In genomic region chr2:187261705-187262104, GRCh38 we compare ENCODE assay signal across 31 cellular contexts.
"Had no signal": no experiment of that assay in that cellular context is flagged by ENCODE, and none has a peak within 500 bp of the region (broad histone marks: within the 10 kb centered on the region; RNA-seq: fewer than 3 reads in every experiment).

No MANE protein-coding gene starts in this region.

- H3K27me3 Mint-ChIP-seq: progenitor cell of endocrine pancreas; stimulated activated memory B cell treated with anti-CD40 and anti-IgM and Interleukin-4, amounts not matched to agents 10 μg/mL and 1 μg/mL and 100 μg/mL, for 72 hours; stimulated activated naive CD8-positive, alpha-beta T cell treated with anti-CD3 and anti-CD28 coated beads, Interleukin-15, amount 100 ng/mL, for 72 hours; type B pancreatic cell had no signal

- H2AFZ ChIP-seq: neural progenitor cell, parathyroid adenoma had no signal

- H3K27me3 ChIP-seq: neural progenitor cell, ovary, spleen, suprapubic skin, testis, tibial artery, transverse colon, upper lobe of right lung, uterus had no signal

- H3K79me2 ChIP-seq: parathyroid adenoma had no signal

- H3K4me1 ChIP-seq: neural progenitor cell, parathyroid adenoma, psoas muscle, spleen, suprapubic skin, testis, tibial artery, transverse colon, upper lobe of right lung, uterus had no signal

- H3K27ac ChIP-seq: neural progenitor cell, ovary, parathyroid adenoma, psoas muscle, skin epidermis, spleen, suprapubic skin, testis, tibial artery, transverse colon, upper lobe of right lung, uterus had no signal

- DNase-seq: natural killer cell; occipital lobe; ovary; posterior cingulate gyrus; psoas muscle; right cardiac atrium; spleen; stimulated activated CD4-positive, alpha-beta T cell treated with anti-CD3 and anti-CD28 coated beads, Interleukin-12 subunit alpha, Interleukin-12 subunit beta, amount 100 ng/mL, for 4 hours; stimulated activated CD4-positive, alpha-beta T cell treated with anti-CD3 and anti-CD28 coated beads, Interleukin-1b, Interleukin-23, amount 100 ng/mL, for 48 hours; stimulated activated CD4-positive, alpha-beta T cell treated with anti-CD3 and anti-CD28 coated beads, Interleukin-4, amount 100 ng/mL, for 1 hour; stimulated activated CD4-positive, alpha-beta T cell treated with anti-CD3 and anti-CD28 coated beads, Interleukin-4, amount 100 ng/mL, for 4 hours; stimulated activated CD8-positive, alpha-beta memory T cell treated with anti-CD3 and anti-CD28 coated beads, Interleukin-4, amount 100 ng/mL, for 48 hours; stimulated activated naive CD4-positive, alpha-beta T cell; stimulated activated naive CD8-positive, alpha-beta T cell treated with anti-CD3 and anti-CD28 coated beads, Interleukin-15, amount 100 ng/mL, for 72 hours; stimulated activated naive CD8-positive, alpha-beta T cell treated with anti-CD3 and anti-CD28 coated beads, Interleukin-15, Interleukin-2, amounts not matched to agents 100 U/mL and 50 U/mL, for 24 hours; substantia nigra; testis; tibial artery; transverse colon; upper lobe of right lung; uterus had no signal

- ATAC-seq: natural killer cell; psoas muscle; right cardiac atrium; sciatic nerve; stimulated activated memory B cell treated with anti-CD40 and anti-IgM and Interleukin-4, amounts not matched to agents 10 μg/mL and 1 μg/mL and 100 μg/mL, for 72 hours; stimulated activated naive CD8-positive, alpha-beta T cell treated with anti-CD3 and anti-CD28 coated beads, Interleukin-15, amount 100 ng/mL, for 72 hours; stimulated activated naive CD8-positive, alpha-beta T cell treated with anti-CD3 and anti-CD28 coated beads, Interleukin-15, Interleukin-2, amounts not matched to agents 100 U/mL and 50 U/mL, for 24 hours; upper lobe of right lung had no signal

- H3K4me2 ChIP-seq: neural progenitor cell, smooth muscle cell had no signal

- H3K36me3 Mint-ChIP-seq: neural progenitor cell; stimulated activated memory B cell treated with anti-CD40 and anti-IgM and Interleukin-4, amounts not matched to agents 10 μg/mL and 1 μg/mL and 100 μg/mL, for 72 hours; type B pancreatic cell had no signal

- H3K4me3 Mint-ChIP-seq: natural killer cell; nephron; neural progenitor cell; stimulated activated memory B cell treated with anti-CD40 and anti-IgM and Interleukin-4, amounts not matched to agents 10 μg/mL and 1 μg/mL and 100 μg/mL, for 72 hours; stimulated activated naive CD8-positive, alpha-beta T cell treated with anti-CD3 and anti-CD28 coated beads, Interleukin-15, amount 100 ng/mL, for 72 hours; type B pancreatic cell had no signal

- H3K9me3 Mint-ChIP-seq: nephron; neural progenitor cell; stimulated activated memory B cell treated with anti-CD40 and anti-IgM and Interleukin-4, amounts not matched to agents 10 μg/mL and 1 μg/mL and 100 μg/mL, for 72 hours; stimulated activated naive CD8-positive, alpha-beta T cell treated with anti-CD3 and anti-CD28 coated beads, Interleukin-15, amount 100 ng/mL, for 72 hours; type B pancreatic cell had no signal

- H3K9ac ChIP-seq: neural progenitor cell, parathyroid adenoma had no signal

- H3K4me1 Mint-ChIP-seq: natural killer cell; neural progenitor cell; stimulated activated memory B cell treated with anti-CD40 and anti-IgM and Interleukin-4, amounts not matched to agents 10 μg/mL and 1 μg/mL and 100 μg/mL, for 72 hours; stimulated activated naive CD8-positive, alpha-beta T cell treated with anti-CD3 and anti-CD28 coated beads, Interleukin-15, amount 100 ng/mL, for 72 hours had no signal

- H3K9me3 ChIP-seq: ovary, psoas muscle, spleen, suprapubic skin, testis, tibial artery, transverse colon, upper lobe of right lung, uterus had no signal

- H3K27ac Mint-ChIP-seq: natural killer cell; nephron; neural progenitor cell; progenitor cell of endocrine pancreas; stimulated activated memory B cell treated with anti-CD40 and anti-IgM and Interleukin-4, amounts not matched to agents 10 μg/mL and 1 μg/mL and 100 μg/mL, for 72 hours; stimulated activated naive CD8-positive, alpha-beta T cell treated with anti-CD3 and anti-CD28 coated beads, Interleukin-15, amount 100 ng/mL, for 72 hours; type B pancreatic cell had no signal
